21 cellular contexts compared by ENCODE assay signal in the genomic region with DNA sequence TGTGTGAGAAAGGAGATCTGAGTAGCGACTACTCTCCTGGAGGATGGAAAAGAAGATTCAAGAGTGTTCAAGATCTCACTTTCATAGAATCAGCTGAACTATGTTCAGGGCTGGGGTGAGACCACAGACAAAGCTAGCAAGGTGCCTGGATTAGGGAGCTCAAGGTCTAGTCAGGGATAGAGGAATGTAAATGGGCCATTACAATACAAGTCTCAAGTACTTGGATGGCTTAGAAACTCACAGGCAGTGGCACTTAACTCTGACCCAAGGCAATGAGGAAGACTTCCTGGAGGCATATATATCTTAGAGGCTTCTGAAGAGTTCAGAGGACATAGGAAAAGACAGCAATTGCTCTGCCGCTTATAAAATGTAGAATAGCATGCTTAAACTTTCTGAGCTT.
DNase-seq lines count a peak whose midpoint lies in the region; ATAC-seq, FAIRE-seq and TF ChIP-seq lines count a peak whose summit lies in the region.
"Had no signal": no experiment of that assay in that cellular context is flagged by ENCODE, and none has a peak within 500 bp of the region (broad histone marks: within the 10 kb centered on the region; RNA-seq: fewer than 3 reads in every experiment).

No MANE protein-coding gene starts in this region.

- no peak for TF ChIP-seq POLR2A in esophagus muscularis mucosa (IDR thresholded peaks at IDR 0.05; ENCODE audit: low read depth)

- H3K4me1 ChIP-seq in NT2/D1 (ENCODE audit: insufficient read depth, insufficient read length) (no peaks in the 10 kb centered on the region), esophagus muscularis mucosa (peaks cover 0 to 9% (median 5%) of the 10 kb centered on the region in 4 donors)
- H3K4me1 ChIP-seq: BE2C, HAP-1 had no signal

- H3K9ac ChIP-seq in NT2/D1 (ENCODE audit: insufficient read length, low read depth): no peak overlapping the region

- no peak for TF ChIP-seq EP300 in esophagus muscularis mucosa (IDR thresholded peaks at IDR 0.05)

- peaks cover 38% of the 10 kb centered on the region for H3K4me1 Mint-ChIP-seq in nephron progenitor cell
- H3K4me1 Mint-ChIP-seq: CD4-positive, CD25-positive, alpha-beta regulatory T cell; CD8-positive, alpha-beta memory T cell had no signal

- TF ChIP-seq CTCF in esophagus muscularis mucosa (IDR thresholded peaks at IDR 0.05): no peak
- no peak for TF ChIP-seq CTCF in nephron progenitor cell (IDR thresholded peaks at IDR 0.05)

- H3K27ac Mint-ChIP-seq in nephron progenitor cell: peak overlapping the region; percentile 1
- H3K27ac Mint-ChIP-seq: CD4-positive, CD25-positive, alpha-beta regulatory T cell; CD8-positive, alpha-beta memory T cell had no signal

- no peak for ATAC-seq in GM21360 (IDR thresholded peaks at IDR 0.05; ENCODE audit: unreplicated experiment)
- ATAC-seq: GM12878 had no signal

- H3K4me3 Mint-ChIP-seq in nephron progenitor cell: no peak overlapping the region
- H3K4me3 Mint-ChIP-seq: CD4-positive, CD25-positive, alpha-beta regulatory T cell; CD8-positive, alpha-beta memory T cell had no signal

- intact Hi-C loops in esophagus muscularis mucosa (cut with DNase I): no loop called here

- H3K9me3 ChIP-seq in NT2/D1 (ENCODE audit: insufficient read depth, low read length): peaks cover 5% of the 10 kb centered on the region; the same call in 1 of the 2 replicates
- no peaks in the 10 kb centered on the region for H3K9me3 ChIP-seq in esophagus muscularis mucosa
- H3K9me3 ChIP-seq: BE2C, HAP-1 had no signal

- H3K27me3 Mint-ChIP-seq in nephron progenitor cell (ENCODE audit: low read depth, poor library complexity): no peaks in the 10 kb centered on the region
- H3K27me3 Mint-ChIP-seq: CD4-positive, CD25-positive, alpha-beta regulatory T cell; CD8-positive, alpha-beta memory T cell had no signal

- no peaks in the 10 kb centered on the region for H3K36me3 ChIP-seq in NT2/D1 (ENCODE audit: insufficient read depth, insufficient read length, low read length)
- H3K36me3 ChIP-seq in esophagus muscularis mucosa: no peaks in the 10 kb centered on the region
- H3K36me3 ChIP-seq: BE2C, HAP-1 had no signal

- peaks cover 8% of the 10 kb centered on the region for H3K36me3 Mint-ChIP-seq in nephron progenitor cell (ENCODE audit: low read depth)
- H3K36me3 Mint-ChIP-seq: CD4-positive, CD25-positive, alpha-beta regulatory T cell; CD8-positive, alpha-beta memory T cell had no signal

- no peak for FAIRE-seq in urothelium cell line (lab: Jason Lieb, UNC)
- FAIRE-seq: A204.1, GM12878, GM19239 had no signal

- WGBS in esophagus muscularis mucosa: 49% methylated on average over 2 of the region's 2 CpGs

- H3K9me3 Mint-ChIP-seq in nephron progenitor cell: peaks cover 13% of the 10 kb centered on the region

- no peak overlapping the region for H3K27ac ChIP-seq in esophagus muscularis mucosa (replicated peaks in 1 of 4)

- DNase-seq in NT2/D1 (ENCODE audit: low read depth, low spot score): peak; percentile 62
- DNase-seq in esophagus muscularis mucosa (ENCODE audit: extremely low spot score): peak; percentile 50
- DNase-seq in nephron progenitor cell: no peak
- DNase-seq in urothelium cell line (ENCODE audit: low spot score): no peak
- DNase-seq in activated gamma-delta T cell (lab: John Stamatoyannopoulos, UW): no peak
- DNase-seq: ACHN; BE2C; C1 segment of cervical spinal cord; CD4-positive, CD25-positive, alpha-beta regulatory T cell; CD8-positive, alpha-beta memory T cell; COR-L47; DMS 273 treated with DMSO at 0.1 percent for 48 hours; DMS53; DND-41; EL; GOT3 had no signal

- H3K27me3 ChIP-seq in NT2/D1 (ENCODE audit: insufficient read depth, insufficient read length) (no peaks in the 10 kb centered on the region), esophagus muscularis mucosa (no peaks in the 10 kb centered on the region)
- H3K27me3 ChIP-seq: BE2C had no signal

- H3K4me3 ChIP-seq in NT2/D1 (ENCODE audit: insufficient read length, low read depth) (no peak overlapping the region), esophagus muscularis mucosa (no peak overlapping the region)
- H3K4me3 ChIP-seq: GM12878, HAP-1 had no signal

Comparison
In these comparisons a context has a peak if more than half of its experiments do, and no peak if none do; other contexts are left out.
1. DNase-seq: peak in NT2/D1 (single experiment) and esophagus muscularis mucosa (single experiment); none in nephron progenitor cell (single experiment), urothelium cell line (single experiment) and activated gamma-delta T cell (single experiment).